Comparison of ENCODE assay signal across 12 cellular contexts in genomic region chr2:111954602-111955332, GRCh38.
"Had no signal": no experiment of that assay in that cellular context is flagged by ENCODE, and none has a peak within 500 bp of the region (broad histone marks: within the 10 kb centered on the region; RNA-seq: fewer than 3 reads in every experiment).

No MANE protein-coding gene starts in this region.

- H3K27ac ChIP-seq: brain microvascular endothelial cell, SJCRH30, transverse colon had no signal

- DNase-seq: activated CD4-positive, alpha-beta T cell treated with anti-CD3 and anti-CD28 coated beads, Interleukin-2, amount 10 ng/mL, durations not matched to agents 7 days and 5 days; activated naive CD8-positive, alpha-beta T cell treated with anti-CD3 and anti-CD28 coated beads, Interleukin-2, amount 10 ng/mL, durations not matched to agents 7 days and 5 days; anterior cingulate cortex; brain microvascular endothelial cell; cerebellar nuclear complex; left colon; transverse colon had no signal

- H3K9me3 ChIP-seq: gastrocnemius medialis, SJCRH30, transverse colon had no signal

- H3K4me1 Mint-ChIP-seq: activated CD4-positive, alpha-beta T cell treated with anti-CD3 and anti-CD28 coated beads, Interleukin-2, amount 10 ng/mL, durations not matched to agents 7 days and 5 days; activated naive CD8-positive, alpha-beta T cell treated with anti-CD3 and anti-CD28 coated beads, Interleukin-2, amount 10 ng/mL, durations not matched to agents 7 days and 5 days had no signal

- H3K36me3 Mint-ChIP-seq: activated naive CD8-positive, alpha-beta T cell treated with anti-CD3 and anti-CD28 coated beads, Interleukin-2, amount 10 ng/mL, durations not matched to agents 7 days and 5 days; stimulated activated effector memory CD8-positive, alpha-beta T cell treated with anti-CD3 and anti-CD28 coated beads, Interleukin-12 subunit alpha, Interleukin-12 subunit beta, amount 100 ng/mL, for 72 hours had no signal

- H3K27me3 ChIP-seq: gastrocnemius medialis, SJCRH30, transverse colon had no signal

- H3K36me3 ChIP-seq: brain microvascular endothelial cell, gastrocnemius medialis, transverse colon had no signal

- H3K4me1 ChIP-seq: SJCRH30 had no signal

- H3K4me3 ChIP-seq: gastrocnemius medialis, SJCRH30, transverse colon had no signal

- H3K9me3 Mint-ChIP-seq: activated CD4-positive, alpha-beta T cell treated with anti-CD3 and anti-CD28 coated beads, Interleukin-2, amount 10 ng/mL, durations not matched to agents 7 days and 5 days; activated naive CD8-positive, alpha-beta T cell treated with anti-CD3 and anti-CD28 coated beads, Interleukin-2, amount 10 ng/mL, durations not matched to agents 7 days and 5 days; nephron; stimulated activated effector memory CD8-positive, alpha-beta T cell treated with anti-CD3 and anti-CD28 coated beads, Interleukin-12 subunit alpha, Interleukin-12 subunit beta, amount 100 ng/mL, for 72 hours; T-helper 2 cell treated with Interferon-gamma antibody and Interleukin-4, amounts not matched to agents 5 μg/mL and 100 μg/mL, for 36 hours had no signal

- ATAC-seq: gastrocnemius medialis; left colon; stimulated activated effector memory CD8-positive, alpha-beta T cell treated with anti-CD3 and anti-CD28 coated beads, Interleukin-12 subunit alpha, Interleukin-12 subunit beta, amount 100 ng/mL, for 72 hours had no signal

- H3K4me3 Mint-ChIP-seq: activated CD4-positive, alpha-beta T cell treated with anti-CD3 and anti-CD28 coated beads, Interleukin-2, amount 10 ng/mL, durations not matched to agents 7 days and 5 days; activated naive CD8-positive, alpha-beta T cell treated with anti-CD3 and anti-CD28 coated beads, Interleukin-2, amount 10 ng/mL, durations not matched to agents 7 days and 5 days; nephron; stimulated activated effector memory CD8-positive, alpha-beta T cell treated with anti-CD3 and anti-CD28 coated beads, Interleukin-12 subunit alpha, Interleukin-12 subunit beta, amount 100 ng/mL, for 72 hours; T-helper 2 cell treated with Interferon-gamma antibody and Interleukin-4, amounts not matched to agents 5 μg/mL and 100 μg/mL, for 36 hours had no signal

- H3K27ac Mint-ChIP-seq: activated CD4-positive, alpha-beta T cell treated with anti-CD3 and anti-CD28 coated beads, Interleukin-2, amount 10 ng/mL, durations not matched to agents 7 days and 5 days; activated naive CD8-positive, alpha-beta T cell treated with anti-CD3 and anti-CD28 coated beads, Interleukin-2, amount 10 ng/mL, durations not matched to agents 7 days and 5 days; nephron; stimulated activated effector memory CD8-positive, alpha-beta T cell treated with anti-CD3 and anti-CD28 coated beads, Interleukin-12 subunit alpha, Interleukin-12 subunit beta, amount 100 ng/mL, for 72 hours; T-helper 2 cell treated with Interferon-gamma antibody and Interleukin-4, amounts not matched to agents 5 μg/mL and 100 μg/mL, for 36 hours had no signal
